1 cellular context compared by ENCODE assay signal in the genomic region with DNA sequence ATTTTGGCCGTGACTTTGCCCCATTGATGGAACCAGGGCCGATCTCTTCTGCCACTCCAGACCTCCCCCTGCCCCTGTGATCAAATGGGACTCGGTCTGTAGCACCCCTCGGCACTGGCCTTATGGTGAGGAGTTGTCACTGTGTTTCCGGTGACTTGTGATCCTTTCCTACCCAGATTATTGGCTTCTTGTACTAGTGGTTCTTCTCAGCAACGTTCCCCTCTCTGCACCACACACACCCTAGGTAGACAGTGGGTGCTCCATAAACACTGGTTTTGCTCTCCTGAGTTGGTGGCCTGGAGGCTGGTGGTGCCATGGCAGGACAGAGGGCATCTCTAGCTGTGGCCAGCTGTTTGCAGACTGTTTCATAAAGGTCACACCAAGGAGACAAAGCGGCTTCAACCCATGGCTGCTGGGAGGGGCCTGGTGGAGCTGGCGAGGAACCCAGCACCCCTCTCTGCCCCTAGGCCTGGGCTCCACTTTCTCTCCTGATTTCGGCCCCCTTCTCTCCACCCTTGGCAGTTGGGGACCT.
TF ChIP-seq lines count a peak whose summit lies in the region.

No MANE protein-coding gene starts in this region.

TF ChIP-seq in HepG2, 621 proteins besides CTCF, POLR2A, EP300 and RAD21 (continued from another document):
- TF ChIP-seq, protein P1, sequence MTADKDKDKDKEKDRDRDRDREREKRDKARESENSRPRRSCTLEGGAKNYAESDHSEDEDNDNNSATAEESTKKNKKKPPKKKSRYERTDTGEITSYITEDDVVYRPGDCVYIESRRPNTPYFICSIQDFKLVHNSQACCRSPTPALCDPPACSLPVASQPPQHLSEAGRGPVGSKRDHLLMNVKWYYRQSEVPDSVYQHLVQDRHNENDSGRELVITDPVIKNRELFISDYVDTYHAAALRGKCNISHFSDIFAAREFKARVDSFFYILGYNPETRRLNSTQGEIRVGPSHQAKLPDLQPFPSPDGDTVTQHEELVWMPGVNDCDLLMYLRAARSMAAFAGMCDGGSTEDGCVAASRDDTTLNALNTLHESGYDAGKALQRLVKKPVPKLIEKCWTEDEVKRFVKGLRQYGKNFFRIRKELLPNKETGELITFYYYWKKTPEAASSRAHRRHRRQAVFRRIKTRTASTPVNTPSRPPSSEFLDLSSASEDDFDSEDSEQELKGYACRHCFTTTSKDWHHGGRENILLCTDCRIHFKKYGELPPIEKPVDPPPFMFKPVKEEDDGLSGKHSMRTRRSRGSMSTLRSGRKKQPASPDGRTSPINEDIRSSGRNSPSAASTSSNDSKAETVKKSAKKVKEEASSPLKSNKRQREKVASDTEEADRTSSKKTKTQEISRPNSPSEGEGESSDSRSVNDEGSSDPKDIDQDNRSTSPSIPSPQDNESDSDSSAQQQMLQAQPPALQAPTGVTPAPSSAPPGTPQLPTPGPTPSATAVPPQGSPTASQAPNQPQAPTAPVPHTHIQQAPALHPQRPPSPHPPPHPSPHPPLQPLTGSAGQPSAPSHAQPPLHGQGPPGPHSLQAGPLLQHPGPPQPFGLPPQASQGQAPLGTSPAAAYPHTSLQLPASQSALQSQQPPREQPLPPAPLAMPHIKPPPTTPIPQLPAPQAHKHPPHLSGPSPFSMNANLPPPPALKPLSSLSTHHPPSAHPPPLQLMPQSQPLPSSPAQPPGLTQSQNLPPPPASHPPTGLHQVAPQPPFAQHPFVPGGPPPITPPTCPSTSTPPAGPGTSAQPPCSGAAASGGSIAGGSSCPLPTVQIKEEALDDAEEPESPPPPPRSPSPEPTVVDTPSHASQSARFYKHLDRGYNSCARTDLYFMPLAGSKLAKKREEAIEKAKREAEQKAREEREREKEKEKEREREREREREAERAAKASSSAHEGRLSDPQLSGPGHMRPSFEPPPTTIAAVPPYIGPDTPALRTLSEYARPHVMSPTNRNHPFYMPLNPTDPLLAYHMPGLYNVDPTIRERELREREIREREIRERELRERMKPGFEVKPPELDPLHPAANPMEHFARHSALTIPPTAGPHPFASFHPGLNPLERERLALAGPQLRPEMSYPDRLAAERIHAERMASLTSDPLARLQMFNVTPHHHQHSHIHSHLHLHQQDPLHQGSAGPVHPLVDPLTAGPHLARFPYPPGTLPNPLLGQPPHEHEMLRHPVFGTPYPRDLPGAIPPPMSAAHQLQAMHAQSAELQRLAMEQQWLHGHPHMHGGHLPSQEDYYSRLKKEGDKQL (CRISPR knock-in tag; IDR thresholded peaks at IDR 0.05; ENCODE audit: low read depth), result no peak
- TF ChIP-seq ZKSCAN1 (IDR thresholded peaks at IDR 0.05; ENCODE audit: low read length) (no peak), RBM22 (optimal IDR thresholded peaks at IDR 0.05; ENCODE audit: low read length) (peak; percentile 92), RARA (CRISPR knock-in tag; IDR thresholded peaks at IDR 0.05) (no peak), EED (CRISPR knock-in tag; IDR thresholded peaks at IDR 0.05) (no peak), ERF (CRISPR knock-in tag; IDR thresholded peaks at IDR 0.05) (no peak), CENPT (CRISPR knock-in tag; IDR thresholded peaks at IDR 0.05; ENCODE audit: low read depth) (no peak), RBFOX2 (IDR thresholded peaks at IDR 0.05; ENCODE audit: low read depth, low read length) (no peak), ZNF224 (CRISPR knock-in tag; IDR thresholded peaks at IDR 0.05) (no peak), THYN1 (CRISPR knock-in tag; IDR thresholded peaks at IDR 0.05; ENCODE audit: borderline replicate concordance, low read depth) (no peak), SCMH1 (CRISPR knock-in tag; IDR thresholded peaks at IDR 0.05; ENCODE audit: borderline replicate concordance) (no peak), POLR2G (IDR thresholded peaks at IDR 0.05; ENCODE audit: low read depth, low read length) (peak; percentile 18), FOXK2 (IDR thresholded peaks at IDR 0.05) (no peak), NFIB (CRISPR knock-in tag; IDR thresholded peaks at IDR 0.05; ENCODE audit: borderline replicate concordance) (no peak), ZNF484 (CRISPR knock-in tag; IDR thresholded peaks at IDR 0.05; ENCODE audit: borderline replicate concordance, low read depth) (no peak), KDM2A (CRISPR knock-in tag; IDR thresholded peaks at IDR 0.05; ENCODE audit: borderline replicate concordance, low read depth) (peak; percentile 6; the same call in 1 of the 2 replicates), ZNF143 (CRISPR knock-in tag; IDR thresholded peaks at IDR 0.05) (no peak), NAIF1 (CRISPR knock-in tag; IDR thresholded peaks at IDR 0.05; ENCODE audit: borderline replicate concordance) (no peak), ZNF260 (CRISPR knock-in tag; IDR thresholded peaks at IDR 0.05; ENCODE audit: borderline replicate concordance, low read depth) (no peak), MIER3 (CRISPR knock-in tag; IDR thresholded peaks at IDR 0.05; ENCODE audit: borderline replicate concordance) (no peak), NBN (conservative IDR thresholded peaks at IDR 0.05) (no peak), ATRX (CRISPR knock-in tag; IDR thresholded peaks at IDR 0.05; ENCODE audit: borderline replicate concordance) (no peak), SIN3A (IDR thresholded peaks at IDR 0.05; ENCODE audit: borderline replicate concordance, low read depth, low read length) (0 out of 2 replicates have a peak, but pooled peaks have one; percentile 23)
- TF ChIP-seq, protein P2, sequence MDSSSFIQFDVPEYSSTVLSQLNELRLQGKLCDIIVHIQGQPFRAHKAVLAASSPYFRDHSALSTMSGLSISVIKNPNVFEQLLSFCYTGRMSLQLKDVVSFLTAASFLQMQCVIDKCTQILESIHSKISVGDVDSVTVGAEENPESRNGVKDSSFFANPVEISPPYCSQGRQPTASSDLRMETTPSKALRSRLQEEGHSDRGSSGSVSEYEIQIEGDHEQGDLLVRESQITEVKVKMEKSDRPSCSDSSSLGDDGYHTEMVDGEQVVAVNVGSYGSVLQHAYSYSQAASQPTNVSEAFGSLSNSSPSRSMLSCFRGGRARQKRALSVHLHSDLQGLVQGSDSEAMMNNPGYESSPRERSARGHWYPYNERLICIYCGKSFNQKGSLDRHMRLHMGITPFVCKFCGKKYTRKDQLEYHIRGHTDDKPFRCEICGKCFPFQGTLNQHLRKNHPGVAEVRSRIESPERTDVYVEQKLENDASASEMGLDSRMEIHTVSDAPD (CRISPR knock-in tag; IDR thresholded peaks at IDR 0.05), result no peak
- TF ChIP-seq, protein P3, sequence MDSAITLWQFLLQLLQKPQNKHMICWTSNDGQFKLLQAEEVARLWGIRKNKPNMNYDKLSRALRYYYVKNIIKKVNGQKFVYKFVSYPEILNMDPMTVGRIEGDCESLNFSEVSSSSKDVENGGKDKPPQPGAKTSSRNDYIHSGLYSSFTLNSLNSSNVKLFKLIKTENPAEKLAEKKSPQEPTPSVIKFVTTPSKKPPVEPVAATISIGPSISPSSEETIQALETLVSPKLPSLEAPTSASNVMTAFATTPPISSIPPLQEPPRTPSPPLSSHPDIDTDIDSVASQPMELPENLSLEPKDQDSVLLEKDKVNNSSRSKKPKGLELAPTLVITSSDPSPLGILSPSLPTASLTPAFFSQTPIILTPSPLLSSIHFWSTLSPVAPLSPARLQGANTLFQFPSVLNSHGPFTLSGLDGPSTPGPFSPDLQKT (CRISPR knock-in tag; IDR thresholded peaks at IDR 0.05; ENCODE audit: borderline replicate concordance), result no peak
- TF ChIP-seq, protein P4, sequence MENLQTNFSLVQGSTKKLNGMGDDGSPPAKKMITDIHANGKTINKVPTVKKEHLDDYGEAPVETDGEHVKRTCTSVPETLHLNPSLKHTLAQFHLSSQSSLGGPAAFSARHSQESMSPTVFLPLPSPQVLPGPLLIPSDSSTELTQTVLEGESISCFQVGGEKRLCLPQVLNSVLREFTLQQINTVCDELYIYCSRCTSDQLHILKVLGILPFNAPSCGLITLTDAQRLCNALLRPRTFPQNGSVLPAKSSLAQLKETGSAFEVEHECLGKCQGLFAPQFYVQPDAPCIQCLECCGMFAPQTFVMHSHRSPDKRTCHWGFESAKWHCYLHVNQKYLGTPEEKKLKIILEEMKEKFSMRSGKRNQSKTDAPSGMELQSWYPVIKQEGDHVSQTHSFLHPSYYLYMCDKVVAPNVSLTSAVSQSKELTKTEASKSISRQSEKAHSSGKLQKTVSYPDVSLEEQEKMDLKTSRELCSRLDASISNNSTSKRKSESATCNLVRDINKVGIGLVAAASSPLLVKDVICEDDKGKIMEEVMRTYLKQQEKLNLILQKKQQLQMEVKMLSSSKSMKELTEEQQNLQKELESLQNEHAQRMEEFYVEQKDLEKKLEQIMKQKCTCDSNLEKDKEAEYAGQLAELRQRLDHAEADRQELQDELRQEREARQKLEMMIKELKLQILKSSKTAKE (CRISPR knock-in tag; IDR thresholded peaks at IDR 0.05; ENCODE audit: borderline replicate concordance), result no peak
- TF ChIP-seq, protein P5, sequence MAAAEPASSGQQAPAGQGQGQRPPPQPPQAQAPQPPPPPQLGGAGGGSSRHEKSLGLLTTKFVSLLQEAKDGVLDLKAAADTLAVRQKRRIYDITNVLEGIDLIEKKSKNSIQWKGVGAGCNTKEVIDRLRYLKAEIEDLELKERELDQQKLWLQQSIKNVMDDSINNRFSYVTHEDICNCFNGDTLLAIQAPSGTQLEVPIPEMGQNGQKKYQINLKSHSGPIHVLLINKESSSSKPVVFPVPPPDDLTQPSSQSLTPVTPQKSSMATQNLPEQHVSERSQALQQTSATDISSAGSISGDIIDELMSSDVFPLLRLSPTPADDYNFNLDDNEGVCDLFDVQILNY (CRISPR knock-in tag; conservative IDR thresholded peaks at IDR 0.05), result no peak
- TF ChIP-seq, protein P6, sequence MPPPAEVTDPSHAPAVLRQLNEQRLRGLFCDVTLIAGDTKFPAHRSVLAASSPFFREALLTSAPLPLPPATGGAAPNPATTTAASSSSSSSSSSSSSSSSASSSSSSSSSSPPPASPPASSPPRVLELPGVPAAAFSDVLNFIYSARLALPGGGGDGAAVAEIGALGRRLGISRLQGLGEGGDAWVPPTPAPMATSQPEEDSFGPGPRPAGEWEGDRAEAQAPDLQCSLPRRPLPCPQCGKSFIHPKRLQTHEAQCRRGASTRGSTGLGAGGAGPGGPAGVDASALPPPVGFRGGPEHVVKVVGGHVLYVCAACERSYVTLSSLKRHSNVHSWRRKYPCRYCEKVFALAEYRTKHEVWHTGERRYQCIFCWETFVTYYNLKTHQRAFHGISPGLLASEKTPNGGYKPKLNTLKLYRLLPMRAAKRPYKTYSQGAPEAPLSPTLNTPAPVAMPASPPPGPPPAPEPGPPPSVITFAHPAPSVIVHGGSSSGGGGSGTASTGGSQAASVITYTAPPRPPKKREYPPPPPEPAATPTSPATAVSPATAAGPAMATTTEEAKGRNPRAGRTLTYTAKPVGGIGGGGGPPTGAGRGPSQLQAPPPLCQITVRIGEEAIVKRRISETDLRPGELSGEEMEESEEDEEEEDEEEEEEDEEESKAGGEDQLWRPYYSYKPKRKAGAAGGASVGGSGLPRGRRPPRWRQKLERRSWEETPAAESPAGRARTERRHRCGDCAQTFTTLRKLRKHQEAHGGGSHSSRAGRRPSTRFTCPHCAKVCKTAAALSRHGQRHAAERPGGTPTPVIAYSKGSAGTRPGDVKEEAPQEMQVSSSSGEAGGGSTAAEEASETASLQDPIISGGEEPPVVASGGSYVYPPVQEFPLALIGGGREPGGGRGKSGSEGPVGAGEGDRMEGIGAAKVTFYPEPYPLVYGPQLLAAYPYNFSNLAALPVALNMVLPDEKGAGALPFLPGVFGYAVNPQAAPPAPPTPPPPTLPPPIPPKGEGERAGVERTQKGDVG (CRISPR knock-in tag; IDR thresholded peaks at IDR 0.05; ENCODE audit: borderline replicate concordance), result no peak
- TF ChIP-seq, protein P7, sequence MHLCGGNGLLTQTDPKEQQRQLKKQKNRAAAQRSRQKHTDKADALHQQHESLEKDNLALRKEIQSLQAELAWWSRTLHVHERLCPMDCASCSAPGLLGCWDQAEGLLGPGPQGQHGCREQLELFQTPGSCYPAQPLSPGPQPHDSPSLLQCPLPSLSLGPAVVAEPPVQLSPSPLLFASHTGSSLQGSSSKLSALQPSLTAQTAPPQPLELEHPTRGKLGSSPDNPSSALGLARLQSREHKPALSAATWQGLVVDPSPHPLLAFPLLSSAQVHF (CRISPR knock-in tag; IDR thresholded peaks at IDR 0.05), result no peak
